8 cellular contexts compared by ENCODE assay signal in genomic region chr18:48952287-48953095, GRCh38. TPM values are rescaled to one million over a fixed set of nuclear protein-coding genes. Genes with fewer than 3 reads are reported as not detected.
DNase-seq lines count a peak whose midpoint lies in the region; ATAC-seq and TF ChIP-seq lines count a peak whose summit lies in the region.

No MANE protein-coding gene starts in this region.

- H3K4me3 ChIP-seq in BJ (ENCODE audit: low read depth, low read length), result peak overlapping the region; percentile 54
- peak overlapping the region; percentile 57 for H3K4me3 ChIP-seq in mononuclear cell (ENCODE audit: low read length)
- peak overlapping the region; percentile 69 to 76 for H3K4me3 ChIP-seq in testis

- CTCF ChIA-PET in BJ (lab: Yijun Ruan, JAX), result interaction anchor here (0.8 to 1.9 kb wide), 6 partner anchors 64 to 463 kb away, joined by 3 to 7 read pairs (median 4); no protein-coding TSS in a partner anchor

- TF ChIP-seq POLR2A in GM18951 (IDR thresholded peaks at IDR 0.05; ENCODE audit: extremely low read depth, insufficient read depth, insufficient read length) (peak; percentile 57), testis (IDR thresholded peaks at IDR 0.05) (no peak)

- TF ChIP-seq CTCF in BJ (IDR thresholded peaks at IDR 0.05; ENCODE audit: insufficient read depth, low read depth, low read length) (0 out of 2 replicates have a peak, but pooled peaks have one; percentile 1), testis (IDR thresholded peaks at IDR 0.05) (no peak)

- POLR2A ChIA-PET in BJ (lab: Charles Lee), result interaction anchor here (0.6 to 0.7 kb wide), 4 partner anchors 29 to 225 kb away, joined by 3 to 5 read pairs (median 4); no protein-coding TSS in a partner anchor

- intact Hi-C loops in testis (cut with DNase I; ENCODE audit: low total_unique reads), result loop anchor here (5.0 to 10.0 kb wide), 2 partner anchors 178 to 275 kb away; no protein-coding TSS in a partner anchor

- 0 to 3% methylated on average over 24 to 66 of the region's 66 CpGs for WGBS in testis, 2 donors

- peaks cover 35% of the 10 kb centered on the region for H3K4me1 ChIP-seq in mononuclear cell (ENCODE audit: insufficient read depth, low read length)
- peaks cover 10% of the 10 kb centered on the region for H3K4me1 ChIP-seq in testis

- H3K27me3 ChIP-seq in BJ (ENCODE audit: control insufficient read depth, insufficient read depth, low read length) (no peaks in the 10 kb centered on the region), mononuclear cell (ENCODE audit: insufficient read depth, low read length) (no peaks in the 10 kb centered on the region), testis (no peaks in the 10 kb centered on the region)

- no peaks in the 10 kb centered on the region for H3K9me3 ChIP-seq in mononuclear cell (ENCODE audit: low read depth, low read length)
- H3K9me3 ChIP-seq in testis, result no peaks in the 10 kb centered on the region

- in situ Hi-C loops in GM18951 (cut with MboI; ENCODE audit: low sequenced_read_pairs, unreplicated experiment), result no loop called here

- H3K27ac ChIP-seq in epithelial cell of prostate, result peak overlapping the region; percentile 99
- H3K27ac ChIP-seq in testis, result peak overlapping the region; percentile 89 to 98

- DNase-seq in BJ (ENCODE audit: low read depth) (no peak), NCI-H69 (lab: John Stamatoyannopoulos, UW) (peak; percentile 95), activated T-cell treated with anti-CD3 and anti-CD28 coated beads for 24 hours (ENCODE audit: low read depth) (peak; percentile 28), epithelial cell of prostate (ENCODE audit: low read depth, low spot score) (no peak), testis (peak; percentile 76)

- H3K36me3 ChIP-seq in BJ (ENCODE audit: control insufficient read depth, insufficient read depth, low read length), result peaks cover 2% of the 10 kb centered on the region
- H3K36me3 ChIP-seq in testis (ENCODE audit: low read depth, missing control alignments), result no peaks in the 10 kb centered on the region

- peak; percentile 25 for ATAC-seq in HG03108 (IDR thresholded peaks at IDR 0.05; ENCODE audit: unreplicated experiment)

RNA-seq across cellular contexts. Expression of gene SMAD7, which starts 1.7 kb away (rescaled TPM):
- 21.0 and 24.2 TPM in 2 replicates for polyA plus RNA-seq in BJ (2011; rRNA removed)
- 38.7 and 56.0 TPM in 2 replicates for polyA minus RNA-seq in BJ (2011; rRNA and poly(A)+ RNA removed)
- total RNA-seq in mononuclear cell, result 89.7 TPM
- total RNA-seq in testis, result 10 to 100 TPM in 1 of 2 donors, 1 to 10 TPM in 1; 9.8 to 14.6 TPM
- 7.5 TPM for polyA plus RNA-seq in testis (ENCODE audit: insufficient read depth, low read depth, low replicate concordance)

Comparison
In these comparisons a context has a peak if more than half of its experiments do, and no peak if none do; other contexts are left out.
1. DNase-seq: peak in NCI-H69 (single experiment), activated T-cell treated with anti-CD3 and anti-CD28 coated beads for 24 hours (single experiment) and testis (single experiment); none in BJ (single experiment) and epithelial cell of prostate (single experiment).
2. Peak in every context shown above with its lines, with median percentiles within 50 percentile points of each other: H3K4me3 ChIP-seq.